8 cellular contexts compared by ENCODE assay signal in the genomic region with DNA sequence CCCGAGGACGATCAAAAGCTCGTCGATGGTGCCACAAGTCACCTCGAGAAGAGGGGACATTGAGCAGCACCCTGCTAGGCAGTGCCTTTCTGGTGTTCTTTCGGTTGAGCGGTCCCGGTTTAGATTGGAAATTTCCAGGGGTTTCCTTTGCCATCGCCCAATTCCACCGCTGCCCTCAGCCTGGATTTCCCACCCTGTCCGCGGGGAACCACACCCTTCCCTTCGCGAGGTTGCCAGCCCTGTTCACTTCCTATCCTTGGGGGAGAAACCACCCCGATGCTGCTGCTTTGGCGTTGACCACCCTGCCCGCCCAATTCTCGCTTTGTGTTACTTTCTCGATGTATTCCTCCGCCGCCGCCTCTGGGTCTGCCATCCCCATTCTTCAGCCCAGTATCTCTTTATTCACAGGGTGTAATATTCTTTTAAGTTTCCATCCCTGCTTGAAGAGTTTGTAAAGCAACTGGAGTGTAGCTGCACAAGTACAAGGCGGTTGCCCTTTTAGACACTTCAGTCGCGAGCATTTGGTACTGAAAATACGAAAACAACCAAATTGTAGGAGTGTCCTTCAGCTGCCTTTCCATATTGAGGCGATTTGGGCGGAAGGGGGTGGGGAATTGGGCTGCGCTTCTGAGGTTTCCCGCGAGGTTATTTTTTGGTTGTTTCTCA. TPM values are rescaled to one million over a fixed set of nuclear protein-coding genes. Genes with fewer than 3 reads are reported as not detected.
DNase-seq lines count a peak whose midpoint lies in the region; ATAC-seq, FAIRE-seq and TF ChIP-seq lines count a peak whose summit lies in the region.

No MANE protein-coding gene starts in this region.

- BruUV-seq in GM12878 (replicated peaks; lab: Mats Ljungman, UMichigan), result no TSS peak

- intact Hi-C loops in GM12878 (cut with micrococcal nuclease; ENCODE audit: unreplicated experiment), result loop anchor here (5.0 kb wide), 1 partner anchor 167 kb away; a partner anchor contains a TSS
- intact Hi-C loops in gastrocnemius medialis (cut with DNase I; ENCODE audit: low total_unique reads), result loop anchor here (1.0 to 5.0 kb wide), 2 partner anchors 42 to 168 kb away; a partner anchor contains a TSS

- H3K9me3 ChIP-seq in GM12878 (replicated peaks; ENCODE audit: control insufficient read depth, insufficient read depth, low read length) (no peaks in the 10 kb centered on the region; the same call in 2 of the 3 replicates), iPS-15b (ENCODE audit: control insufficient read depth, insufficient read depth, low read length) (no peaks in the 10 kb centered on the region), gastrocnemius medialis (no peaks in the 10 kb centered on the region)

- H3K27ac ChIP-seq in GM12878 (ENCODE audit: control insufficient read depth, insufficient read depth) (peak overlapping the region; percentile 83), gastrocnemius medialis (peak overlapping the region; percentile 78 to 95 (median 90))

- no peak overlapping the region for H2AFZ ChIP-seq in GM12878 (ENCODE audit: control insufficient read depth, low read depth, low read length)

- 0 out of 2 replicates have a peak overlapping the region, but pooled peaks have one; percentile 30 for H3K4me2 ChIP-seq in GM12878 (ENCODE audit: control insufficient read depth, insufficient read depth)

- TF ChIP-seq EP300 in GM12878 (IDR thresholded peaks at IDR 0.05; ENCODE audit: borderline replicate concordance in 1 of 2, control insufficient read depth in 1 of 2, low read depth in 2 of 2, low read length in 2 of 2), result no peak

- H4K20me1 ChIP-seq in GM12878 (ENCODE audit: control insufficient read depth, insufficient read depth), result peaks cover 2% of the 10 kb centered on the region; the same call in 1 of the 2 replicates

- H3K27me3 ChIP-seq in GM12878 (replicated peaks in 1 of 2; ENCODE audit: control insufficient read depth in 2 of 2, insufficient read depth in 2 of 2, low read length in 1 of 2), result no peaks in the 10 kb centered on the region
- H3K27me3 ChIP-seq in iPS-15b (ENCODE audit: control insufficient read depth, insufficient read depth, low read length), result no peaks in the 10 kb centered on the region
- H3K27me3 ChIP-seq in gastrocnemius medialis, result no peaks in the 10 kb centered on the region

- POLR2A ChIA-PET in GM12878 (lab: Charles Lee), result interaction anchor here (0.6 to 2.3 kb wide), 9 partner anchors 10 to 428 kb away, joined by 3 to 10 read pairs (median 4); a partner anchor contains a TSS

- H3K4me1 ChIP-seq in GM12878 (ENCODE audit: control insufficient read depth, insufficient read depth, low read length), result 0 out of 2 replicates have a peak, but pooled peaks cover 3% of the 10 kb centered on the region
- no peaks in the 10 kb centered on the region for H3K4me1 ChIP-seq in iPS-15b (ENCODE audit: control insufficient read depth, insufficient read depth, low read length)
- peaks cover 10 to 14% of the 10 kb centered on the region in 2 donors for H3K4me1 ChIP-seq in gastrocnemius medialis

- TF ChIP-seq RAD21 in GM12878 (IDR thresholded peaks at IDR 0.05; ENCODE audit: insufficient read depth, low read depth, low read length), result no peak

- CTCF ChIA-PET in GM12878 (lab: Yijun Ruan, JAX), result interaction anchor here (0.9 to 2.0 kb wide), 9 partner anchors 11 to 118 kb away, joined by 3 to 6 read pairs (median 4); a partner anchor contains a TSS

- H3K4me3 ChIP-seq in GM12878, result peak overlapping the region; percentile 71
- H3K4me3 ChIP-seq in iPS-15b (ENCODE audit: low read depth, low read length), result peak overlapping the region; percentile 92
- H3K4me3 ChIP-seq in gastrocnemius medialis, result peak overlapping the region; percentile 69 to 87 (median 78)

- RAD21 ChIA-PET in GM12878 (lab: Charles Lee; ENCODE audit: unreplicated experiment), result interaction anchor here (0.9 to 2.9 kb wide), 9 partner anchors 17 to 168 kb away, joined by 3 to 20 read pairs (median 6); a partner anchor contains a TSS

- H3K79me2 ChIP-seq in GM12878 (ENCODE audit: control insufficient read depth, insufficient read depth, low read length), result peaks cover 60% of the 10 kb centered on the region

- SMC1A ChIA-PET in GM12878 (lab: Charles Lee; ENCODE audit: uncharacterized antibody, unreplicated experiment), result interaction anchor here (0.5 to 7.2 kb wide), 14 partner anchors 8 to 422 kb away, joined by 3 to 51 read pairs (median 4); a partner anchor contains a TSS

- TF ChIP-seq CTCF in GM12878 (IDR thresholded peaks at IDR 0.05 in 2 of 3, conservative IDR thresholded peaks at IDR 0.05 in 1 of 3; ENCODE audit: control insufficient read depth in 2 of 3, extremely low read depth in 1 of 3, insufficient read depth in 1 of 3, low read depth in 3 of 3, low read length in 3 of 3) (no peak), gastrocnemius medialis (IDR thresholded peaks at IDR 0.05 in 4 of 5, conservative IDR thresholded peaks at IDR 0.05 in 1 of 5) (no peak)

- peak; percentile 46 for DNase-seq in D341Med (ENCODE audit: low spot score)
- peak; percentile 20 to 40 for DNase-seq in Kasumi-1 (lab: John Stamatoyannopoulos, UW)
- DNase-seq in T-helper 1 cell, result peak; percentile 9 to 81 (median 31)
- no peak for DNase-seq in GM12878 (ENCODE audit: low read depth, low spot score)
- DNase-seq in gastrocnemius medialis, result peak; percentile 19 to 25
- no peak for DNase-seq in HuH-7.5 (ENCODE audit: low spot score)

- in situ Hi-C loops in GM12878 (cut with MboI), result loop anchor here (10.0 kb wide), 1 partner anchor 339 kb away; no protein-coding TSS in a partner anchor
- in situ Hi-C loops in gastrocnemius medialis (cut with MboI; ENCODE audit: low sequenced_read_pairs in 4 of 4), result no loop called here

- ATAC-seq in GM12878 (peak; percentile 33), gastrocnemius medialis (peak; percentile 7 to 30), GM21576 (IDR thresholded peaks at IDR 0.05; ENCODE audit: unreplicated experiment) (no peak)

- no peak for FAIRE-seq in GM12878 (lab: Jason Lieb, UNC)

- WGBS in GM12878 (ENCODE audit: insufficient coverage, insufficient replicate concordance, low lambda C conversion rate, missing lambda C conversion rate), result 28% methylated on average over 31 of the region's 31 CpGs

- peak; percentile 55 for TF ChIP-seq POLR2A in GM12878 (IDR thresholded peaks at IDR 0.05; ENCODE audit: low read depth, low read length)
- TF ChIP-seq POLR2A in gastrocnemius medialis (IDR thresholded peaks at IDR 0.05), result peak in 1 of 2 donors; percentile 19

- H3K36me3 ChIP-seq in GM12878 (ENCODE audit: control insufficient read depth in 2 of 2, insufficient read depth in 2 of 2, low read length in 1 of 2), result no peaks in the 10 kb centered on the region
- no peaks in the 10 kb centered on the region for H3K36me3 ChIP-seq in iPS-15b (ENCODE audit: control insufficient read depth, insufficient read depth, low read length)
- H3K36me3 ChIP-seq in gastrocnemius medialis, result no peaks in the 10 kb centered on the region

- H3K9ac ChIP-seq in GM12878 (ENCODE audit: control insufficient read depth, insufficient read depth, low read length), result peak overlapping the region; percentile 87
- peak overlapping the region; percentile 95 for H3K9ac ChIP-seq in iPS-15b (ENCODE audit: low read depth, low read length)

TF ChIP-seq in GM12878, 131 proteins besides CTCF, POLR2A, EP300 and RAD21 (continues in another document):
- TF ChIP-seq SRF (IDR thresholded peaks at IDR 0.05; ENCODE audit: low read depth in 2 of 2, low read length in 2 of 2) (peak in 1 of 2 experiments; percentile 50; a peak in 2 of 4 replicates), IKZF1 (conservative IDR thresholded peaks at IDR 0.05) (0 out of 2 replicates have a peak, but pooled peaks have one; percentile 19)

RNA-seq across cellular contexts. Expression of a gene that starts 1.1 kb away (rescaled TPM):
- 1,605 and 1,665 TPM in 2 replicates for total RNA-seq in GM12878 (2013; cell fraction: nucleolus; rRNA removed)
- total RNA-seq in GM12878 (2014; rRNA removed) (111 and 121 TPM in 2 replicates), GM12878 (2014; rRNA removed; fragmentation: Illumina TruSeq; extraction: Trizol) (103 and 109 TPM in 2 replicates), GM12878 (2021) (150 and 163 TPM in 2 replicates), gastrocnemius medialis (100 to 1,000 TPM in 1 of 4 donors, 10 to 100 TPM in 3; 34.5 to 146 (median 62.1) TPM)
- 105 TPM for polyA plus RNA-seq in GM12878 (2011; ENCODE audit: low read depth)
- polyA plus RNA-seq in GM12878 (2011; rRNA removed) (638 and 671 TPM in 2 replicates), GM12878 (2014; fragmentation: Illumina TruSeq; extraction: Trizol) (142 and 188 TPM in 2 replicates), GM12878 (2014; fragmentation: Nextera tagmentation; extraction: Ambion mirVana) (10 to 100 TPM; 38.2 to 43.8 TPM), GM12878 (2014; rRNA removed) (176 and 192 TPM in 2 replicates), GM12878 (2016; fragmentation: Nextera tagmentation; extraction: Ambion mirVana) (10 to 100 TPM; 45.0 to 50.2 TPM)
- polyA plus RNA-seq in GM12878 (2011; cell fraction: cytosol; rRNA removed), result 393 and 417 TPM in 2 replicates
- 2,850 and 3,821 TPM in 2 replicates for polyA plus RNA-seq in GM12878 (2011; cell fraction: nucleus; rRNA removed)
- 117 and 123 TPM in 2 replicates for polyA plus RNA-seq in GM12878 (2012)
- polyA minus RNA-seq in GM12878 (2011; rRNA and poly(A)+ RNA removed), result 422 and 572 TPM in 2 replicates
- polyA minus RNA-seq in GM12878 (2011; cell fraction: cytosol; rRNA and poly(A)+ RNA removed), result 94.5 and 106 TPM in 2 replicates
- 476 and 579 TPM in 2 replicates for polyA minus RNA-seq in GM12878 (2011; cell fraction: nucleus; rRNA and poly(A)+ RNA removed)

RNA-seq across cellular contexts. Expression of a gene that starts 44.3 kb away (rescaled TPM):
- total RNA-seq in GM12878 (2013; cell fraction: nucleolus; rRNA removed), result 5.3 and 7.3 TPM in 2 replicates
- total RNA-seq in GM12878 (2014; rRNA removed) (0.62 and 1.8 TPM in 2 replicates), GM12878 (2014; rRNA removed; fragmentation: Illumina TruSeq; extraction: Trizol) (1.4 and 1.9 TPM in 2 replicates), GM12878 (2021) (1.0 and 1.3 TPM in 2 replicates), gastrocnemius medialis (1 to 10 TPM in 3 of 4 donors, under 1 TPM in 1; 0.95 to 5.4 (median 1.4) TPM)
- 0.51 TPM for polyA plus RNA-seq in GM12878 (2011; ENCODE audit: low read depth)
- polyA plus RNA-seq in GM12878 (2011; rRNA removed) (1.3 and 2.1 TPM in 2 replicates), GM12878 (2014; fragmentation: Illumina TruSeq; extraction: Trizol) (1.6 and 2.8 TPM in 2 replicates), GM12878 (2014; fragmentation: Nextera tagmentation; extraction: Ambion mirVana) (1 to 10 TPM in 1 of 2 experiments, under 1 TPM in 1; 0.69 to 1.1 TPM), GM12878 (2014; rRNA removed) (0.81 and 1.4 TPM in 2 replicates), GM12878 (2016; fragmentation: Nextera tagmentation; extraction: Ambion mirVana) (under 1 TPM; 0.37 to 0.72 TPM)
- polyA plus RNA-seq in GM12878 (2011; cell fraction: cytosol; rRNA removed), result 0.51 and 0.53 TPM in 2 replicates
- 4.2 and 6.0 TPM in 2 replicates for polyA plus RNA-seq in GM12878 (2011; cell fraction: nucleus; rRNA removed)
- 0.58 and 1.4 TPM in 2 replicates for polyA plus RNA-seq in GM12878 (2012)
- 1.3 and 1.8 TPM in 2 replicates for polyA minus RNA-seq in GM12878 (2011; rRNA and poly(A)+ RNA removed)
- not detected in 2 replicates for polyA minus RNA-seq in GM12878 (2011; cell fraction: cytosol; rRNA and poly(A)+ RNA removed)
- polyA minus RNA-seq in GM12878 (2011; cell fraction: nucleus; rRNA and poly(A)+ RNA removed), result 1.3 and 1.6 TPM in 2 replicates

Comparison
In these comparisons a context has a peak if more than half of its experiments do, and no peak if none do; other contexts are left out.
1. DNase-seq: peak in D341Med (single experiment), Kasumi-1 (2 of 2), T-helper 1 cell (5 of 5) and gastrocnemius medialis (2 of 2); none in GM12878 (single experiment) and HuH-7.5 (single experiment).
2. Peak in every context shown above with its lines, with median percentiles within 50 percentile points of each other: H3K4me3 ChIP-seq.